11 cellular contexts compared by ENCODE assay signal in the genomic region with DNA sequence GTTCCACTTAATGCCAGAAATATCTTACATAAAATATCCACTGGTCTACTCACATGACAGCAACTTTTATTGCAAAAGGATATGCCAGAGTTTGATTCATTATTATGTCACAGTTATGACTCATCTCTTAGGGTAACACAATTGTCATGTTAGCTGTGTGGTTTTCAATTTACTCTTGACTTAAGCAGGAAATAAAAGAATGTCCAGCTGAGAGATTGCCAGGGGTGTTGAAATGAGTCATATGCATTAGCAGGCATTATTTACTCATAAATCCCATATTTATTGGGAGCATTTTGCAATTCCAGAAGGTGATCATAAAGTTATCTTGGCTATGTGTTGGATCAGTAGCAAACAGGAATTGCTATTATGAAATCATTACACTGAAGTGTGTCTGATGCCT.
DNase-seq lines count a peak whose midpoint lies in the region; ATAC-seq and TF ChIP-seq lines count a peak whose summit lies in the region.
"Had no signal": no experiment of that assay in that cellular context is flagged by ENCODE, and none has a peak within 500 bp of the region (broad histone marks: within the 10 kb centered on the region; RNA-seq: fewer than 3 reads in every experiment).

No MANE protein-coding gene starts in this region.

- intact Hi-C loops in left lung (cut with DNase I) = no loop called here

- H3K9me3 ChIP-seq in left lung = peaks cover 0 to 19% of the 10 kb centered on the region in 2 donors
- H3K9me3 ChIP-seq: right lobe of liver had no signal

- TF ChIP-seq CTCF in left lung (IDR thresholded peaks at IDR 0.05) (no peak), foreskin fibroblast (IDR thresholded peaks at IDR 0.05; ENCODE audit: low read depth, low read length) (no peak)

- ATAC-seq in left lung = peak; percentile 63
- no peak for ATAC-seq in HG03521 (IDR thresholded peaks at IDR 0.05; ENCODE audit: unreplicated experiment)
- no peak for ATAC-seq in GM19351 (IDR thresholded peaks at IDR 0.05; ENCODE audit: unreplicated experiment)

- DNase-seq in Daoy (ENCODE audit: low read depth) (peak; percentile 75), NCI-H146 treated with DMSO at 0.1 percent for 48 hours (lab: John Stamatoyannopoulos, UW; ENCODE audit: unreplicated experiment) (peak; percentile 52), astrocyte of the hippocampus (ENCODE audit: low read depth, low spot score) (peak; percentile 82), left lung (no peak), foreskin fibroblast (no peak)
- DNase-seq in activated CD8-positive, alpha-beta memory T cell treated with anti-CD3 and anti-CD28 coated beads for 24 hours = no peak
- DNase-seq: KBM-7, kidney, right lobe of liver had no signal

- no peaks in the 10 kb centered on the region for H3K36me3 ChIP-seq in left lung
- H3K36me3 ChIP-seq: right lobe of liver had no signal

- no peaks in the 10 kb centered on the region for H3K4me1 ChIP-seq in left lung
- H3K4me1 ChIP-seq: right lobe of liver had no signal

- H3K4me3 ChIP-seq in left lung (no peak overlapping the region), foreskin fibroblast (ENCODE audit: low read depth in 1 of 2, low read length in 2 of 2) (no peak overlapping the region)
- H3K4me3 ChIP-seq: right lobe of liver had no signal

- no peaks in the 10 kb centered on the region for H3K27me3 ChIP-seq in left lung
- H3K27me3 ChIP-seq: right lobe of liver had no signal

- H3K27ac ChIP-seq in left lung = no peak overlapping the region
- H3K27ac ChIP-seq: right lobe of liver had no signal

Comparison
In these comparisons a context has a peak if more than half of its experiments do, and no peak if none do; other contexts are left out.
1. DNase-seq: peak in Daoy (single experiment), NCI-H146 treated with DMSO at 0.1 percent for 48 hours (single experiment) and astrocyte of the hippocampus (single experiment); none in left lung (0 of 2), foreskin fibroblast (0 of 2) and activated CD8-positive, alpha-beta memory T cell treated with anti-CD3 and anti-CD28 coated beads for 24 hours (single experiment).